Comparison of ENCODE assay signal across 1 cellular context in the genomic region with DNA sequence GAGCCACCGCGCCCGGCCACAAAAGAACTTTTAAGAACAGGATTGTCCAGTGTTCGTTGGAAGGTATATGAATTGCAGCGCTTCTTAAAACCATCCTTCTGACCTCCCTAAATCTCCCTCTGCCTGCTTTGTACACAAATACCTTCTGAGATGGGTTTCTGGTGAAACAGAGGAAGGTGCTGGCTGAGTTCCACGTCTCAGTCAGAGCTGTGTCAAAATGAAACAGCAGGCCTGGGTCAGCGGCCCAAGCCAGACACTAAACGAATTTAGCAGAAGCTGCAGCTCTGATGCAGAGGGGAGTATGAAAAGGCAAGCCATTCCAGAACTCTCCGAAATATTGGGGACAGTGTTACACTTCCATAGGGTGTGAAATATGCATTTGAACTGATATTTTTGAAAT.
TF ChIP-seq lines count a peak whose summit lies in the region.

No MANE protein-coding gene starts in this region.

TF ChIP-seq in GM12878, 131 proteins besides CTCF, POLR2A, EP300 and RAD21:
- TF ChIP-seq MTA2 (IDR thresholded peaks at IDR 0.05; ENCODE audit: low read depth) (no peak), SIN3A (IDR thresholded peaks at IDR 0.05; ENCODE audit: low read depth, low read length) (no peak), SREBF1 (IDR thresholded peaks at IDR 0.05; ENCODE audit: low read length) (no peak), ETV6 (conservative IDR thresholded peaks at IDR 0.05 in 1 of 2, IDR thresholded peaks at IDR 0.05 in 1 of 2; ENCODE audit: borderline replicate concordance in 1 of 2, low read depth in 1 of 2) (peak in 1 of 2 experiments; percentile 67; a peak in 2 of 4 replicates), BRCA1 (IDR thresholded peaks at IDR 0.05; ENCODE audit: low read depth, low read length) (no peak), IKZF2 (IDR thresholded peaks at IDR 0.05) (peak; percentile 52 to 53; a peak in 3 of 4 replicates), ZNF24 (IDR thresholded peaks at IDR 0.05) (0 out of 2 replicates have a peak, but pooled peaks have one; percentile 6), CREM (IDR thresholded peaks at IDR 0.05; ENCODE audit: low read depth) (peak; percentile 71), JUNB (IDR thresholded peaks at IDR 0.05) (peak; percentile 94), MEF2A (IDR thresholded peaks at IDR 0.05; ENCODE audit: insufficient read depth, low read depth, low read length) (0 out of 2 replicates have a peak, but pooled peaks have one; percentile 57), BHLHE40 (IDR thresholded peaks at IDR 0.05; ENCODE audit: borderline replicate concordance in 1 of 2, low read depth in 2 of 2, low read length in 1 of 2) (peak in 1 of 2 experiments; percentile 17; a peak in 1 of 4 replicates), RCOR1 (conservative IDR thresholded peaks at IDR 0.05; ENCODE audit: low read depth, low read length) (0 out of 2 replicates have a peak, but pooled peaks have one; percentile 17), ZNF217 (IDR thresholded peaks at IDR 0.05) (peak; percentile 47; the same call in 1 of the 2 replicates), IKZF1 (conservative IDR thresholded peaks at IDR 0.05) (peak; percentile 49), JUND (IDR thresholded peaks at IDR 0.05; ENCODE audit: low read depth, low read length) (peak; percentile 85; the same call in 1 of the 2 replicates), DPF2 (IDR thresholded peaks at IDR 0.05) (peak; percentile 61), IRF4 (IDR thresholded peaks at IDR 0.05; ENCODE audit: low read depth, low read length) (peak; percentile 90), PAX5 (IDR thresholded peaks at IDR 0.05; ENCODE audit: borderline replicate concordance, low read depth, low read length) (peak; percentile 57; the same call in 1 of the 2 replicates), TAF1 (IDR thresholded peaks at IDR 0.05; ENCODE audit: borderline replicate concordance, low read depth, low read length) (peak; percentile 33; the same call in 1 of the 2 replicates), EED (IDR thresholded peaks at IDR 0.05; ENCODE audit: low read depth) (peak; percentile 45)
- TF ChIP-seq, protein P1, sequence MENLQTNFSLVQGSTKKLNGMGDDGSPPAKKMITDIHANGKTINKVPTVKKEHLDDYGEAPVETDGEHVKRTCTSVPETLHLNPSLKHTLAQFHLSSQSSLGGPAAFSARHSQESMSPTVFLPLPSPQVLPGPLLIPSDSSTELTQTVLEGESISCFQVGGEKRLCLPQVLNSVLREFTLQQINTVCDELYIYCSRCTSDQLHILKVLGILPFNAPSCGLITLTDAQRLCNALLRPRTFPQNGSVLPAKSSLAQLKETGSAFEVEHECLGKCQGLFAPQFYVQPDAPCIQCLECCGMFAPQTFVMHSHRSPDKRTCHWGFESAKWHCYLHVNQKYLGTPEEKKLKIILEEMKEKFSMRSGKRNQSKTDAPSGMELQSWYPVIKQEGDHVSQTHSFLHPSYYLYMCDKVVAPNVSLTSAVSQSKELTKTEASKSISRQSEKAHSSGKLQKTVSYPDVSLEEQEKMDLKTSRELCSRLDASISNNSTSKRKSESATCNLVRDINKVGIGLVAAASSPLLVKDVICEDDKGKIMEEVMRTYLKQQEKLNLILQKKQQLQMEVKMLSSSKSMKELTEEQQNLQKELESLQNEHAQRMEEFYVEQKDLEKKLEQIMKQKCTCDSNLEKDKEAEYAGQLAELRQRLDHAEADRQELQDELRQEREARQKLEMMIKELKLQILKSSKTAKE (IDR thresholded peaks at IDR 0.05; ENCODE audit: low read depth, poor library complexity, severe bottlenecking), result peak; percentile 73
- TF ChIP-seq, protein P2, sequence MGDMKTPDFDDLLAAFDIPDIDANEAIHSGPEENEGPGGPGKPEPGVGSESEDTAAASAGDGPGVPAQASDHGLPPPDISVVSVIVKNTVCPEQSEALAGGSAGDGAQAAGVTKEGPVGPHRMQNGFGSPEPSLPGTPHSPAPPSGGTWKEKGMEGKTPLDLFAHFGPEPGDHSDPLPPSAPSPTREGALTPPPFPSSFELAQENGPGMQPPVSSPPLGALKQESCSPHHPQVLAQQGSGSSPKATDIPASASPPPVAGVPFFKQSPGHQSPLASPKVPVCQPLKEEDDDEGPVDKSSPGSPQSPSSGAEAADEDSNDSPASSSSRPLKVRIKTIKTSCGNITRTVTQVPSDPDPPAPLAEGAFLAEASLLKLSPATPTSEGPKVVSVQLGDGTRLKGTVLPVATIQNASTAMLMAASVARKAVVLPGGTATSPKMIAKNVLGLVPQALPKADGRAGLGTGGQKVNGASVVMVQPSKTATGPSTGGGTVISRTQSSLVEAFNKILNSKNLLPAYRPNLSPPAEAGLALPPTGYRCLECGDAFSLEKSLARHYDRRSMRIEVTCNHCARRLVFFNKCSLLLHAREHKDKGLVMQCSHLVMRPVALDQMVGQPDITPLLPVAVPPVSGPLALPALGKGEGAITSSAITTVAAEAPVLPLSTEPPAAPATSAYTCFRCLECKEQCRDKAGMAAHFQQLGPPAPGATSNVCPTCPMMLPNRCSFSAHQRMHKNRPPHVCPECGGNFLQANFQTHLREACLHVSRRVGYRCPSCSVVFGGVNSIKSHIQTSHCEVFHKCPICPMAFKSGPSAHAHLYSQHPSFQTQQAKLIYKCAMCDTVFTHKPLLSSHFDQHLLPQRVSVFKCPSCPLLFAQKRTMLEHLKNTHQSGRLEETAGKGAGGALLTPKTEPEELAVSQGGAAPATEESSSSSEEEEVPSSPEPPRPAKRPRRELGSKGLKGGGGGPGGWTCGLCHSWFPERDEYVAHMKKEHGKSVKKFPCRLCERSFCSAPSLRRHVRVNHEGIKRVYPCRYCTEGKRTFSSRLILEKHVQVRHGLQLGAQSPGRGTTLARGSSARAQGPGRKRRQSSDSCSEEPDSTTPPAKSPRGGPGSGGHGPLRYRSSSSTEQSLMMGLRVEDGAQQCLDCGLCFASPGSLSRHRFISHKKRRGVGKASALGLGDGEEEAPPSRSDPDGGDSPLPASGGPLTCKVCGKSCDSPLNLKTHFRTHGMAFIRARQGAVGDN (IDR thresholded peaks at IDR 0.05), result 0 out of 2 replicates have a peak, but pooled peaks have one; percentile 43
- TF ChIP-seq, protein P3, sequence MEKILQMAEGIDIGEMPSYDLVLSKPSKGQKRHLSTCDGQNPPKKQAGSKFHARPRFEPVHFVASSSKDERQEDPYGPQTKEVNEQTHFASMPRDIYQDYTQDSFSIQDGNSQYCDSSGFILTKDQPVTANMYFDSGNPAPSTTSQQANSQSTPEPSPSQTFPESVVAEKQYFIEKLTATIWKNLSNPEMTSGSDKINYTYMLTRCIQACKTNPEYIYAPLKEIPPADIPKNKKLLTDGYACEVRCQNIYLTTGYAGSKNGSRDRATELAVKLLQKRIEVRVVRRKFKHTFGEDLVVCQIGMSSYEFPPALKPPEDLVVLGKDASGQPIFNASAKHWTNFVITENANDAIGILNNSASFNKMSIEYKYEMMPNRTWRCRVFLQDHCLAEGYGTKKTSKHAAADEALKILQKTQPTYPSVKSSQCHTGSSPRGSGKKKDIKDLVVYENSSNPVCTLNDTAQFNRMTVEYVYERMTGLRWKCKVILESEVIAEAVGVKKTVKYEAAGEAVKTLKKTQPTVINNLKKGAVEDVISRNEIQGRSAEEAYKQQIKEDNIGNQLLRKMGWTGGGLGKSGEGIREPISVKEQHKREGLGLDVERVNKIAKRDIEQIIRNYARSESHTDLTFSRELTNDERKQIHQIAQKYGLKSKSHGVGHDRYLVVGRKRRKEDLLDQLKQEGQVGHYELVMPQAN (conservative IDR thresholded peaks at IDR 0.05), result no peak
- TF ChIP-seq, protein P4, sequence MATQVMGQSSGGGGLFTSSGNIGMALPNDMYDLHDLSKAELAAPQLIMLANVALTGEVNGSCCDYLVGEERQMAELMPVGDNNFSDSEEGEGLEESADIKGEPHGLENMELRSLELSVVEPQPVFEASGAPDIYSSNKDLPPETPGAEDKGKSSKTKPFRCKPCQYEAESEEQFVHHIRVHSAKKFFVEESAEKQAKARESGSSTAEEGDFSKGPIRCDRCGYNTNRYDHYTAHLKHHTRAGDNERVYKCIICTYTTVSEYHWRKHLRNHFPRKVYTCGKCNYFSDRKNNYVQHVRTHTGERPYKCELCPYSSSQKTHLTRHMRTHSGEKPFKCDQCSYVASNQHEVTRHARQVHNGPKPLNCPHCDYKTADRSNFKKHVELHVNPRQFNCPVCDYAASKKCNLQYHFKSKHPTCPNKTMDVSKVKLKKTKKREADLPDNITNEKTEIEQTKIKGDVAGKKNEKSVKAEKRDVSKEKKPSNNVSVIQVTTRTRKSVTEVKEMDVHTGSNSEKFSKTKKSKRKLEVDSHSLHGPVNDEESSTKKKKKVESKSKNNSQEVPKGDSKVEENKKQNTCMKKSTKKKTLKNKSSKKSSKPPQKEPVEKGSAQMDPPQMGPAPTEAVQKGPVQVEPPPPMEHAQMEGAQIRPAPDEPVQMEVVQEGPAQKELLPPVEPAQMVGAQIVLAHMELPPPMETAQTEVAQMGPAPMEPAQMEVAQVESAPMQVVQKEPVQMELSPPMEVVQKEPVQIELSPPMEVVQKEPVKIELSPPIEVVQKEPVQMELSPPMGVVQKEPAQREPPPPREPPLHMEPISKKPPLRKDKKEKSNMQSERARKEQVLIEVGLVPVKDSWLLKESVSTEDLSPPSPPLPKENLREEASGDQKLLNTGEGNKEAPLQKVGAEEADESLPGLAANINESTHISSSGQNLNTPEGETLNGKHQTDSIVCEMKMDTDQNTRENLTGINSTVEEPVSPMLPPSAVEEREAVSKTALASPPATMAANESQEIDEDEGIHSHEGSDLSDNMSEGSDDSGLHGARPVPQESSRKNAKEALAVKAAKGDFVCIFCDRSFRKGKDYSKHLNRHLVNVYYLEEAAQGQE (IDR thresholded peaks at IDR 0.05; ENCODE audit: low read depth, low read length), result no peak
- TF ChIP-seq, protein P5, sequence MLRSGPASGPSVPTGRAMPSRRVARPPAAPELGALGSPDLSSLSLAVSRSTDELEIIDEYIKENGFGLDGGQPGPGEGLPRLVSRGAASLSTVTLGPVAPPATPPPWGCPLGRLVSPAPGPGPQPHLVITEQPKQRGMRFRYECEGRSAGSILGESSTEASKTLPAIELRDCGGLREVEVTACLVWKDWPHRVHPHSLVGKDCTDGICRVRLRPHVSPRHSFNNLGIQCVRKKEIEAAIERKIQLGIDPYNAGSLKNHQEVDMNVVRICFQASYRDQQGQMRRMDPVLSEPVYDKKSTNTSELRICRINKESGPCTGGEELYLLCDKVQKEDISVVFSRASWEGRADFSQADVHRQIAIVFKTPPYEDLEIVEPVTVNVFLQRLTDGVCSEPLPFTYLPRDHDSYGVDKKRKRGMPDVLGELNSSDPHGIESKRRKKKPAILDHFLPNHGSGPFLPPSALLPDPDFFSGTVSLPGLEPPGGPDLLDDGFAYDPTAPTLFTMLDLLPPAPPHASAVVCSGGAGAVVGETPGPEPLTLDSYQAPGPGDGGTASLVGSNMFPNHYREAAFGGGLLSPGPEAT (IDR thresholded peaks at IDR 0.05; ENCODE audit: low read depth), result peak; percentile 38; the same call in 1 of the 2 replicates
